In the genomic region with DNA sequence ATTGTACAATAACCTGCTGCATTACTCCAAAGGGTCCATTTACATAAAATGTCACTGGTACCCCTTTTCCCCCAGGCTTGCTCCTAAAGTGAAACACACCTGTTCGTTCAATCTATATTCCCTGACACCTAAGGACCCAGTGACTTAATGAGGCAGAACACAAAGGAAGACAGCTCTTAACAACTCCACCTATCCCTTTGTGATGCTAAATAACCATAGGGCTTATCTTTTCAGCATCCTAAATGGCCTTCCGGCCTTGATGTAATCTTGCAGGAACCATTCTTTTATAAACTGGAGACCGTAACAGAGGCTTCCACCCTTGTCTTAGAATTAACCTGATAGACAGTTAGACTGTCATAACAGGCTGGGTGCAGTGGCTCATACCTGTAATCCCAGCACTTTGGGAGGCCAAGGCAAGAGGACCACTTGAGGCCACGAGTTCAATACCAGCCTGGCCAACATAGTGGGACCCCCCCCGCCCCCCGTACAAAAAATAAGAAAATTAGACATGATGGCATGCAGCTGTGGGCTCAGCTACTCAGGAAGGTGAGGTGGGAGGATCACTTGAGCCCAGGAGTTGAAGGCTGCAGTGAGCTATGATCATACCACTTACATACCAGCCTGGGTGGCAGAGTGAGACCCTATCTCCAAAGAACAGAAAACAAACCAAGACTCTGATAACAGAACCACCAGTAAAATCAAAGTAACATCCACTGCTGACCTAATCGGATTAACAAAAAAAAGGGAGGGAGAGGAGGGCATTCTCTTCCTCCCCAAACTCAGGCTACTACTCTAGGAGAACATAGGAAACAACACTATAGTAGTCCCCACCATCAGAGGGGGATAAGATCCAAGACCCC, we compare ENCODE assay signal across 22 cellular contexts. TPM values are rescaled to one million over a fixed set of nuclear protein-coding genes. Genes with fewer than 3 reads are reported as not detected.
DNase-seq lines count a peak whose midpoint lies in the region; ATAC-seq, FAIRE-seq and TF ChIP-seq lines count a peak whose summit lies in the region.
"Had no signal": no experiment of that assay in that cellular context is flagged by ENCODE, and none has a peak within 500 bp of the region (broad histone marks: within the 10 kb centered on the region; RNA-seq: fewer than 3 reads in every experiment).

No MANE protein-coding gene starts in this region.

- H3K4ac ChIP-seq in H1 (replicated peaks; ENCODE audit: insufficient read length, low read depth, low read length) = no peak overlapping the region

- H3K27ac ChIP-seq in H1 (ENCODE audit: low read depth, low read length) = 0 out of 2 replicates have a peak overlapping the region, but pooled peaks have one; percentile 29
- H3K27ac ChIP-seq in upper lobe of left lung = no peak overlapping the region
- H3K27ac ChIP-seq: BLaER1 treated with 17β-estradiol and CSF1 and Interleukin-3, amounts not matched to agents 10 nM and 100 nM; KMS-11; sigmoid colon; testis had no signal

- peaks cover 8% of the 10 kb centered on the region for H3K79me1 ChIP-seq in H1 (ENCODE audit: low read depth, low read length)

- POLR2A ChIA-PET in H1 (lab: Charles Lee; ENCODE audit: partially characterized antibody) = interaction anchor here (0.7 to 2.7 kb wide), 3 partner anchors 14 to 64 kb away, joined by 4 to 7 read pairs (median 5); a partner anchor contains a TSS

- no peak overlapping the region for H3K56ac ChIP-seq in H1 (replicated peaks; ENCODE audit: insufficient read length, low read depth, low read length)

- no peak overlapping the region for H2BK15ac ChIP-seq in H1 (ENCODE audit: low read length)

- peaks cover 0 to 2% of the 10 kb centered on the region in 2 experiments for H4K20me1 ChIP-seq in H1 (replicated peaks in 1 of 2; ENCODE audit: control insufficient read depth in 1 of 2, insufficient read depth in 2 of 2, low read length in 2 of 2)

- H3K27me3 Mint-ChIP-seq in activated T-cell treated with anti-CD3 and anti-CD28 coated beads, Interleukin-2, amount 50 U/mL, for 72 hours (ENCODE audit: low read depth) = no peaks in the 10 kb centered on the region
- H3K27me3 Mint-ChIP-seq: natural killer cell treated with Interleukin-12 subunit alpha and Interleukin-12 subunit beta and Interleukin-15 and Interleukin-18, amount 100 ng/mL, for 72 hours had no signal

- peak overlapping the region; percentile 82; the same call in 1 of the 2 replicates for H2AK5ac ChIP-seq in H1 (ENCODE audit: low read depth, low read length)

- H2BK5ac ChIP-seq in H1 (ENCODE audit: low read depth, low read length) = peak overlapping the region; percentile 86; the same call in 1 of the 2 replicates

- H4K8ac ChIP-seq in H1 (ENCODE audit: extremely low read depth, insufficient read depth, low read length) = peak overlapping the region; percentile 41; the same call in 1 of the 2 replicates

- peak overlapping the region; percentile 3 for H2BK120ac ChIP-seq in H1 (replicated peaks; ENCODE audit: low read depth, low read length)

- CTCF ChIA-PET in H1 (lab: Charles Lee; ENCODE audit: partially characterized antibody) = interaction anchor here (0.5 to 0.6 kb wide), 2 partner anchors 33 to 740 kb away, joined by 3 to 4 read pairs; no protein-coding TSS in a partner anchor

- H3K14ac ChIP-seq in H1 (ENCODE audit: insufficient read length) = no peak overlapping the region

- DNase-seq in activated T-cell treated with anti-CD3 and anti-CD28 coated beads, Interleukin-2, amount 50 U/mL, for 72 hours = no peak
- DNase-seq in activated T-cell treated with anti-CD3 and anti-CD28 coated beads for 4 hours = no peak
- peak; percentile 66 for DNase-seq in NCI-H345 (lab: John Stamatoyannopoulos, UW)
- DNase-seq in H1 (ENCODE audit: low read depth in 1 of 2, low spot score in 2 of 2) = no peak
- DNase-seq in stimulated activated naive CD8-positive, alpha-beta T cell treated with anti-CD3 and anti-CD28 coated beads, Interleukin-15, Interleukin-2, amounts not matched to agents 100 U/mL and 50 U/mL, for 24 hours = no peak
- no peak for DNase-seq in upper lobe of left lung
- DNase-seq: foreskin melanocyte, NCI-H1048, NCI-H226, posterior cingulate gyrus, sigmoid colon, T1000, testis had no signal

- H3K36me3 ChIP-seq in H1 (ENCODE audit: control insufficient read depth in 2 of 4, insufficient read depth in 4 of 4, low read length in 3 of 4) (peaks cover 2 to 15% (median 10%) of the 10 kb centered on the region in 4 experiments; a peak in 5 of 8 replicates), upper lobe of left lung (no peaks in the 10 kb centered on the region)
- H3K36me3 ChIP-seq: sigmoid colon had no signal

- peaks cover 2 to 10% (median 10%) of the 10 kb centered on the region in 4 experiments; a peak in 6 of 7 replicates for H3K4me1 ChIP-seq in H1 (replicated peaks in 1 of 4; ENCODE audit: control insufficient read depth in 3 of 4, insufficient read depth in 4 of 4, low read length in 3 of 4)
- H3K4me1 ChIP-seq in upper lobe of left lung = peaks cover 4 to 11% (median 5%) of the 10 kb centered on the region in 4 donors
- H3K4me1 ChIP-seq: testis had no signal

- H4K91ac ChIP-seq in H1 (replicated peaks; ENCODE audit: insufficient read length, low read length) = no peak overlapping the region

- FAIRE-seq in H1 (lab: Jason Lieb, UNC) = peak; percentile 92
- FAIRE-seq: astrocyte, G401.6 had no signal

- no peak overlapping the region for H2AFZ ChIP-seq in H1 (ENCODE audit: low read length)

- H4K5ac ChIP-seq in H1 (ENCODE audit: insufficient read length, low read depth, low read length) = no peak overlapping the region

- no peak overlapping the region for H3K23ac ChIP-seq in H1 (ENCODE audit: insufficient read length)

- H3K4me3 ChIP-seq in H1 (ENCODE audit: extremely low read depth in 1 of 4, insufficient read depth in 2 of 4, low read depth in 3 of 4, low read length in 4 of 4) = peak overlapping the region in 1 of 4 experiments; percentile 21; a peak in 1 of 8 replicates
- H3K4me3 ChIP-seq in upper lobe of left lung = no peak overlapping the region
- H3K4me3 ChIP-seq: BLaER1 treated with 17β-estradiol and CSF1 and Interleukin-3, amounts not matched to agents 10 nM and 100 nM; sigmoid colon; testis had no signal

- H3K23me2 ChIP-seq in H1 (ENCODE audit: low read depth, low read length) = no peaks in the 10 kb centered on the region

- peak overlapping the region; percentile 55; the same call in 1 of the 2 replicates for H2BK20ac ChIP-seq in H1 (ENCODE audit: low read length)

- H3K79me2 ChIP-seq in H1 (ENCODE audit: control insufficient read depth in 1 of 2, insufficient read depth in 2 of 2, low read length in 2 of 2) = peaks cover 0 to 72% of the 10 kb centered on the region in 2 experiments; a peak in 3 of 4 replicates

- no peak overlapping the region for H3K4me3 Mint-ChIP-seq in activated T-cell treated with anti-CD3 and anti-CD28 coated beads, Interleukin-2, amount 50 U/mL, for 72 hours
- H3K4me3 Mint-ChIP-seq: mesothelial cell of epicardium; natural killer cell treated with Interleukin-12 subunit alpha and Interleukin-12 subunit beta and Interleukin-15 and Interleukin-18, amount 100 ng/mL, for 72 hours had no signal

- ATAC-seq in activated T-cell treated with anti-CD3 and anti-CD28 coated beads, Interleukin-2, amount 50 U/mL, for 72 hours (replicated peaks in 1 of 2) = no peak
- ATAC-seq in stimulated activated naive CD8-positive, alpha-beta T cell treated with anti-CD3 and anti-CD28 coated beads, Interleukin-15, Interleukin-2, amounts not matched to agents 100 U/mL and 50 U/mL, for 24 hours = no peak
- ATAC-seq in HG03457 (IDR thresholded peaks at IDR 0.05; ENCODE audit: unreplicated experiment) (no peak), HG02610 (IDR thresholded peaks at IDR 0.05; ENCODE audit: unreplicated experiment) (no peak), upper lobe of left lung (ENCODE audit: low FRiP score in 2 of 2) (no peak)
- ATAC-seq: activated naive CD4-positive, alpha-beta T cell treated with anti-CD3 and anti-CD28 coated beads, Interleukin-2, amount 50 U/mL, for 72 hours; natural killer cell treated with Interleukin-12 subunit alpha and Interleukin-12 subunit beta and Interleukin-15 and Interleukin-18, amount 100 ng/mL, for 72 hours had no signal

- H3K18ac ChIP-seq in H1 (ENCODE audit: extremely low read depth, low read length) = peak overlapping the region; percentile 24; the same call in 1 of the 2 replicates

- 60% methylated on average over 6 of the region's 7 CpGs; no CpG with 5 or more reads in 1 of the 2 experiments for WGBS in H1 (ENCODE audit: extremely low coverage in 1 of 2, insufficient coverage in 1 of 2, insufficient read length in 1 of 2, insufficient replicate concordance in 2 of 2, low coverage in 1 of 2, low lambda C conversion rate in 2 of 2, missing lambda C conversion rate in 1 of 2), 2 experiments
- WGBS in upper lobe of left lung, 2 donors = 79 to 82% methylated on average over 7 of the region's 7 CpGs

- peak overlapping the region; percentile 2 for H3K27ac Mint-ChIP-seq in activated T-cell treated with anti-CD3 and anti-CD28 coated beads, Interleukin-2, amount 50 U/mL, for 72 hours
- H3K27ac Mint-ChIP-seq: activated naive CD4-positive, alpha-beta T cell treated with anti-CD3 and anti-CD28 coated beads, Interleukin-2, amount 50 U/mL, for 72 hours; mesothelial cell of epicardium; natural killer cell treated with Interleukin-12 subunit alpha and Interleukin-12 subunit beta and Interleukin-15 and Interleukin-18, amount 100 ng/mL, for 72 hours had no signal

- H2BK12ac ChIP-seq in H1 (ENCODE audit: low read depth, low read length) = peak overlapping the region; percentile 85

- peaks cover 29% of the 10 kb centered on the region for H3K4me1 Mint-ChIP-seq in activated T-cell treated with anti-CD3 and anti-CD28 coated beads, Interleukin-2, amount 50 U/mL, for 72 hours (ENCODE audit: low read depth)

- TF ChIP-seq EP300 in H1 (IDR thresholded peaks at IDR 0.05; ENCODE audit: borderline replicate concordance in 1 of 2, low read depth in 2 of 2, low read length in 2 of 2) (no peak; a peak in 1 of 3 replicates), upper lobe of left lung (IDR thresholded peaks at IDR 0.05) (no peak)

- no peak for TF ChIP-seq RAD21 in H1 (IDR thresholded peaks at IDR 0.05 in 1 of 2, conservative IDR thresholded peaks at IDR 0.05 in 1 of 2; ENCODE audit: low read depth in 2 of 2, low read length in 2 of 2)

- peaks cover 3 to 4% of the 10 kb centered on the region in 2 donors for H3K36me3 Mint-ChIP-seq in activated T-cell treated with anti-CD3 and anti-CD28 coated beads, Interleukin-2, amount 50 U/mL, for 72 hours (ENCODE audit: insufficient read depth in 2 of 2)

- H3K9me3 ChIP-seq in H1 (ENCODE audit: insufficient read depth in 2 of 2, low read depth in 1 of 2, low read length in 1 of 2) (no peaks in the 10 kb centered on the region), upper lobe of left lung (no peaks in the 10 kb centered on the region)
- H3K9me3 ChIP-seq: BLaER1 treated with 17β-estradiol and CSF1 and Interleukin-3, amounts not matched to agents 10 nM and 100 nM; sigmoid colon; testis had no signal

- no peaks in the 10 kb centered on the region for H3K9me3 Mint-ChIP-seq in activated T-cell treated with anti-CD3 and anti-CD28 coated beads, Interleukin-2, amount 50 U/mL, for 72 hours
- H3K9me3 Mint-ChIP-seq: activated naive CD4-positive, alpha-beta T cell treated with anti-CD3 and anti-CD28 coated beads, Interleukin-2, amount 50 U/mL, for 72 hours; mesothelial cell of epicardium; natural killer cell treated with Interleukin-12 subunit alpha and Interleukin-12 subunit beta and Interleukin-15 and Interleukin-18, amount 100 ng/mL, for 72 hours had no signal

- no peaks in the 10 kb centered on the region for H3K27me3 ChIP-seq in H1 (replicated peaks in 1 of 4; ENCODE audit: control insufficient read depth in 3 of 4, extremely low read depth in 1 of 4, insufficient read depth in 3 of 4, low read length in 3 of 4)
- no peaks in the 10 kb centered on the region for H3K27me3 ChIP-seq in upper lobe of left lung
- H3K27me3 ChIP-seq: BLaER1 treated with 17β-estradiol and CSF1 and Interleukin-3, amounts not matched to agents 10 nM and 100 nM; sigmoid colon; testis had no signal

- TF ChIP-seq POLR2A in H1 (IDR thresholded peaks at IDR 0.05; ENCODE audit: control extremely low read depth in 1 of 2, low read depth in 2 of 2, low read length in 2 of 2) (no peak), upper lobe of left lung (IDR thresholded peaks at IDR 0.05) (no peak)

- H3K4me2 ChIP-seq in H1 (ENCODE audit: insufficient read depth in 1 of 2, low read depth in 2 of 2, low read length in 2 of 2) = peak overlapping the region; percentile 36 to 54; a peak in 3 of 4 replicates
- H3K4me2 ChIP-seq: BLaER1 treated with 17β-estradiol and CSF1 and Interleukin-3, amounts not matched to agents 10 nM and 100 nM; KMS-11 had no signal

- no peak for TF ChIP-seq CTCF in H1 (IDR thresholded peaks at IDR 0.05; ENCODE audit: control extremely low read depth in 1 of 3, insufficient read depth in 1 of 3, low read depth in 1 of 3, low read length in 3 of 3)
- no peak for TF ChIP-seq CTCF in upper lobe of left lung (IDR thresholded peaks at IDR 0.05)

- no peak overlapping the region for H3K9ac ChIP-seq in H1 (replicated peaks in 1 of 4; ENCODE audit: extremely low read depth in 1 of 4, low read depth in 3 of 4, low read length in 3 of 4)
- H3K9ac ChIP-seq: BLaER1 treated with 17β-estradiol and CSF1 and Interleukin-3, amounts not matched to agents 10 nM and 100 nM; KMS-11 had no signal

RNA-seq across cellular contexts. Expression of a gene that starts 5.1 kb away (rescaled TPM):
- 10 to 100 TPM; 29.2 to 32.1 TPM for total RNA-seq in activated T-cell treated with anti-CD3 and anti-CD28 coated beads, Interleukin-2, amount 50 U/mL, for 72 hours
- total RNA-seq in H1 (2021; fragmentation: NEBNext Ultra II Directional; extraction: Animal tissue kit (Norgen Biotek cat#: 25700)) = 73.8 and 74.9 TPM in 2 replicates
- polyA plus RNA-seq in H1 (2011; rRNA removed) = 89.5 and 109 TPM in 2 replicates
- polyA plus RNA-seq in H1 (2011; cell fraction: cytosol; rRNA removed) = 104 TPM
- 41.4 TPM for polyA plus RNA-seq in H1 (2011; cell fraction: nucleus; rRNA removed)
- polyA plus RNA-seq in H1 (2012, experiment 1 of 2) = 55.1 to 84.8 TPM (median 62.8 TPM) in 4 replicates
- polyA plus RNA-seq in H1 (2012, experiment 2 of 2) = 52.9 TPM
- polyA plus RNA-seq in H1 (2013, experiment 1 of 2) = 58.8 TPM
- 56.1 TPM for polyA plus RNA-seq in H1 (2013, experiment 2 of 2)
- 56.5 and 69.5 TPM in 2 replicates for polyA minus RNA-seq in H1 (2011; rRNA and poly(A)+ RNA removed)
- 63.6 TPM for polyA minus RNA-seq in H1 (2011; cell fraction: cytosol; rRNA and poly(A)+ RNA removed)
- 41.2 TPM for polyA minus RNA-seq in H1 (2011; cell fraction: nucleus; rRNA and poly(A)+ RNA removed)
- 10 to 100 TPM in 3 of 6 donors, 1 to 10 TPM in 3; 5.6 to 14.7 (median 9.7) TPM for total RNA-seq in upper lobe of left lung

RNA-seq across cellular contexts. Expression of a gene that starts 5.3 kb away (rescaled TPM):
- total RNA-seq in activated T-cell treated with anti-CD3 and anti-CD28 coated beads, Interleukin-2, amount 50 U/mL, for 72 hours = 10 to 100 TPM; 21.6 to 24.1 TPM
- 15.4 and 16.6 TPM in 2 replicates for total RNA-seq in H1 (2021; fragmentation: NEBNext Ultra II Directional; extraction: Animal tissue kit (Norgen Biotek cat#: 25700))
- polyA plus RNA-seq in H1 (2011; rRNA removed) = 14.7 and 16.1 TPM in 2 replicates
- polyA plus RNA-seq in H1 (2011; cell fraction: cytosol; rRNA removed) = 16.7 TPM
- 8.7 TPM for polyA plus RNA-seq in H1 (2011; cell fraction: nucleus; rRNA removed)
- polyA plus RNA-seq in H1 (2012, experiment 1 of 2) = 14.1 to 21.6 TPM (median 18.6 TPM) in 4 replicates
- 11.8 TPM for polyA plus RNA-seq in H1 (2012, experiment 2 of 2)
- 16.3 TPM for polyA plus RNA-seq in H1 (2013, experiment 1 of 2)
- polyA plus RNA-seq in H1 (2013, experiment 2 of 2) = 15.3 TPM
- polyA minus RNA-seq in H1 (2011; rRNA and poly(A)+ RNA removed) = 4.6 and 6.5 TPM in 2 replicates
- 2.5 TPM for polyA minus RNA-seq in H1 (2011; cell fraction: cytosol; rRNA and poly(A)+ RNA removed)
- 10.3 TPM for polyA minus RNA-seq in H1 (2011; cell fraction: nucleus; rRNA and poly(A)+ RNA removed)
- 10 to 100 TPM in 5 of 6 donors, 1 to 10 TPM in 1; 9.7 to 29.3 (median 12.3) TPM for total RNA-seq in upper lobe of left lung

RNA-seq across cellular contexts. Expression of a gene that starts 36.0 kb away (rescaled TPM):
- total RNA-seq in activated T-cell treated with anti-CD3 and anti-CD28 coated beads, Interleukin-2, amount 50 U/mL, for 72 hours = 10 to 100 TPM; 24.0 to 26.9 TPM
- total RNA-seq in H1 (2021; fragmentation: NEBNext Ultra II Directional; extraction: Animal tissue kit (Norgen Biotek cat#: 25700)) = 40.4 and 43.1 TPM in 2 replicates
- 5.9 and 9.1 TPM in 2 replicates for polyA plus RNA-seq in H1 (2011; rRNA removed)
- 14.7 TPM for polyA plus RNA-seq in H1 (2011; cell fraction: cytosol; rRNA removed)
- polyA plus RNA-seq in H1 (2011; cell fraction: nucleus; rRNA removed) = 3.4 TPM
- 15.2 to 44.0 TPM (median 17.7 TPM) in 4 replicates for polyA plus RNA-seq in H1 (2012, experiment 1 of 2)
- polyA plus RNA-seq in H1 (2012, experiment 2 of 2) = 5.5 TPM
- 21.7 TPM for polyA plus RNA-seq in H1 (2013, experiment 1 of 2)
- polyA plus RNA-seq in H1 (2013, experiment 2 of 2) = 23.0 TPM
- 8.2 and 8.8 TPM in 2 replicates for polyA minus RNA-seq in H1 (2011; rRNA and poly(A)+ RNA removed)
- 14.6 TPM for polyA minus RNA-seq in H1 (2011; cell fraction: cytosol; rRNA and poly(A)+ RNA removed)
- polyA minus RNA-seq in H1 (2011; cell fraction: nucleus; rRNA and poly(A)+ RNA removed) = 10.3 TPM
- total RNA-seq in upper lobe of left lung = 10 to 100 TPM; 13.2 to 32.5 (median 20.8) TPM

RNA-seq across cellular contexts. Expression of a gene that starts 56.9 kb away (rescaled TPM):
- 1 to 10 TPM; 4.2 to 5.4 TPM for total RNA-seq in activated T-cell treated with anti-CD3 and anti-CD28 coated beads, Interleukin-2, amount 50 U/mL, for 72 hours
- total RNA-seq in H1 (2021; fragmentation: NEBNext Ultra II Directional; extraction: Animal tissue kit (Norgen Biotek cat#: 25700)) = 12.6 and 13.1 TPM in 2 replicates
- 2.6 and 6.5 TPM in 2 replicates for polyA plus RNA-seq in H1 (2011; rRNA removed)
- 2.5 TPM for polyA plus RNA-seq in H1 (2011; cell fraction: cytosol; rRNA removed)
- polyA plus RNA-seq in H1 (2011; cell fraction: nucleus; rRNA removed) = 12.1 TPM
- polyA plus RNA-seq in H1 (2012, experiment 1 of 2) = 3.7 to 6.4 TPM (median 4.5 TPM) in 4 replicates
- 0.91 TPM for polyA plus RNA-seq in H1 (2012, experiment 2 of 2)
- polyA plus RNA-seq in H1 (2013, experiment 1 of 2) = 3.5 TPM
- 4.5 TPM for polyA plus RNA-seq in H1 (2013, experiment 2 of 2)
- 13.1 and 22.7 TPM in 2 replicates for polyA minus RNA-seq in H1 (2011; rRNA and poly(A)+ RNA removed)
- 11.5 TPM for polyA minus RNA-seq in H1 (2011; cell fraction: cytosol; rRNA and poly(A)+ RNA removed)
- 34.5 TPM for polyA minus RNA-seq in H1 (2011; cell fraction: nucleus; rRNA and poly(A)+ RNA removed)
- 10 to 100 TPM; 30.1 to 69.4 (median 41.4) TPM for total RNA-seq in upper lobe of left lung
